8 cellular contexts compared by ENCODE assay signal in the genomic region with DNA sequence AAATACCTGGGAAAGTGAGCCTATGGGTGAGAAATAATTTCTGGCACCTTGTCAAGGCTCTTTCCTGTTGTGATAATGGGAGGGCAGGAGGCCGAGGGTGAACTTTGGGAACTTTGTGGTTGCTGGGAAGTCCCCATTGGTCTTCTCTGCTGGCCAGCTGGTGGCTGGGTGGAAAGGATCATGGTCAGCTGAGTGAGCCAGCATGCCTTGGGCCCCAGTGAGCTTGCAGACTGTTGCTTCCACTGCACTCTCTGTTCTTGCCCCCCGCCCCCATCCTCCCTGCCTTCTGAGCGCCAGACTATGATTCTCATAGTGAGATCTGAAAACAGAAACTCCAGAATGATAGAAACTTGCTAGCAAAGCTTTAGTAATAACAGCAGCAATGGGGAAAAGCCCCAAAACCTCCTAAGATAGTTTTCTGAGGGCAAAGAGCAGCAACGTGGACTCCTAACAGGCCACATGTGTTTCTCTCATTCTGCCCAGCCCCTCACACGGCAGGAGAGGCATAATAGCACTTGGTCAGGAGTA.
DNase-seq lines count a peak whose midpoint lies in the region; ATAC-seq and TF ChIP-seq lines count a peak whose summit lies in the region.
"Had no signal": no experiment of that assay in that cellular context is flagged by ENCODE, and none has a peak within 500 bp of the region (broad histone marks: within the 10 kb centered on the region; RNA-seq: fewer than 3 reads in every experiment).

No MANE protein-coding gene starts in this region.

- peak overlapping the region; percentile 98 for H3K27ac ChIP-seq in OCI-LY3 (ENCODE audit: low read length)
- H3K27ac ChIP-seq in adrenal gland: no peak overlapping the region
- no peak overlapping the region for H3K27ac ChIP-seq in thyroid gland
- H3K27ac ChIP-seq: parathyroid adenoma had no signal

- H2AFZ ChIP-seq in OCI-LY3 (ENCODE audit: low read depth, low read length): no peak overlapping the region
- H2AFZ ChIP-seq: parathyroid adenoma had no signal

- 59 to 66% (median 60%) methylated on average over 5 of the region's 5 CpGs for WGBS in adrenal gland, 4 donors
- 67 to 69% methylated on average over 5 of the region's 5 CpGs for WGBS in thyroid gland, 2 donors

- H4K20me1 ChIP-seq in OCI-LY3 (ENCODE audit: insufficient read depth, low read length): no peaks in the 10 kb centered on the region

- H3K9ac ChIP-seq in OCI-LY3 (ENCODE audit: low read length): peak overlapping the region; percentile 95
- H3K9ac ChIP-seq: parathyroid adenoma had no signal

- H3K79me2 ChIP-seq in OCI-LY3 (ENCODE audit: low read length): peaks cover 24% of the 10 kb centered on the region
- H3K79me2 ChIP-seq: parathyroid adenoma had no signal

- intact Hi-C loops in adrenal gland (cut with DNase I): no loop called here
- intact Hi-C loops in thyroid gland (cut with DNase I): no loop called here

- peak; percentile 64 for ATAC-seq in GM19035 (IDR thresholded peaks at IDR 0.05; ENCODE audit: unreplicated experiment)
- ATAC-seq in HG02610 (IDR thresholded peaks at IDR 0.05; ENCODE audit: unreplicated experiment): peak; percentile 64

- DNase-seq in stimulated activated CD4-positive, alpha-beta T cell treated with anti-CD3 and anti-CD28 coated beads, TNF-alpha, amount 100 ng/mL, for 48 hours (ENCODE audit: low read depth in 3 of 3): peak; percentile 65 to 74 (median 74)
- DNase-seq in adrenal gland (no peak), NCI-H69 (lab: John Stamatoyannopoulos, UW) (no peak), thyroid gland (no peak)

- H3K27me3 ChIP-seq in OCI-LY3 (ENCODE audit: low read depth, low read length) (no peaks in the 10 kb centered on the region), adrenal gland (no peaks in the 10 kb centered on the region), thyroid gland (no peaks in the 10 kb centered on the region)

- H3K36me3 ChIP-seq in OCI-LY3 (replicated peaks; ENCODE audit: low read depth, low read length) (no peaks in the 10 kb centered on the region), adrenal gland (replicated peaks in 1 of 2) (no peaks in the 10 kb centered on the region), thyroid gland (no peaks in the 10 kb centered on the region)

- H3K4me1 ChIP-seq in OCI-LY3 (ENCODE audit: low read length): peaks cover 96% of the 10 kb centered on the region
- no peaks in the 10 kb centered on the region for H3K4me1 ChIP-seq in adrenal gland (replicated peaks in 1 of 2)
- H3K4me1 ChIP-seq in thyroid gland: no peaks in the 10 kb centered on the region
- H3K4me1 ChIP-seq: parathyroid adenoma had no signal

- TF ChIP-seq POLR2A in adrenal gland (IDR thresholded peaks at IDR 0.05): no peak
- no peak for TF ChIP-seq POLR2A in thyroid gland (IDR thresholded peaks at IDR 0.05)

- H3K4me2 ChIP-seq in OCI-LY3 (ENCODE audit: low read length): peak overlapping the region; percentile 65

- H3K9me3 ChIP-seq in OCI-LY3 (ENCODE audit: insufficient read depth, low read length) (no peaks in the 10 kb centered on the region), adrenal gland (replicated peaks in 1 of 3) (no peaks in the 10 kb centered on the region), thyroid gland (no peaks in the 10 kb centered on the region)

- peak overlapping the region; percentile 40 for H3K4me3 ChIP-seq in OCI-LY3 (ENCODE audit: low read length)
- no peak overlapping the region for H3K4me3 ChIP-seq in adrenal gland
- no peak overlapping the region for H3K4me3 ChIP-seq in thyroid gland (replicated peaks in 1 of 3)

- no peak for TF ChIP-seq CTCF in OCI-LY3 (IDR thresholded peaks at IDR 0.05; ENCODE audit: low read depth, low read length)
- no peak for TF ChIP-seq CTCF in adrenal gland (IDR thresholded peaks at IDR 0.05)
- no peak for TF ChIP-seq CTCF in thyroid gland (IDR thresholded peaks at IDR 0.05)

Comparison
In these comparisons a context has a peak if more than half of its experiments do, and no peak if none do; other contexts are left out.
1. DNase-seq: peak in stimulated activated CD4-positive, alpha-beta T cell treated with anti-CD3 and anti-CD28 coated beads, TNF-alpha, amount 100 ng/mL, for 48 hours (3 of 3); none in adrenal gland (0 of 7), NCI-H69 (single experiment) and thyroid gland (0 of 2).